Comparison of ENCODE assay signal across 1 cellular context in the genomic region with DNA sequence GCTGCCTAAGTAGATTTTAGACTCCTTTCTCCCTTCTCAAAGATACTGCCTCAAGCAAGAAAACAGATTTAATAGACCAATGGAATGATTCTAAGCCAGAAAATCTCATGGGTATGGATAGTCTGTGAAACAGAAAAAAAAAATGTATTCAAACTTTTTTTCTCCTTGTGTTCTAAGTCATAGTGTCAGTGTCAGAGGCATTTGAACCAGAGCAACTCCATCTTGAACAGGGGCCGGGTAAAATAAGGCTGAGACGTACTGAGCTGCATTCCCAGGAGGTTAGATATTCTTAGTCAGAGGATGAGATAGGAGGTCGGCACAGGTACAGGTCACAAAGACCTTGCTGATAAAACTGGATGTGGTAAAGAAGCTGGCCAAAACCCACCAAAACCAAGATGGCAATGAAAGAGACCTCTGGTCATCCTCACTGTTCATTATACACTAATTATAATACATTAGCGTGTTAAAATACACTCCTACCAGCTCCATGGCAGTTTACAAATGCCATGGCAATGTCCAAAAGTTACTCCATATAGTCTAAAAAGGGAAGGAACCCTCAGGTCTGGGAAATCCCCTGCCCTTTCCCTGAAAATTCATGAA.
TF ChIP-seq lines count a peak whose summit lies in the region.

No MANE protein-coding gene starts in this region.

TF ChIP-seq in K562, 482 proteins besides CTCF, POLR2A, EP300 and RAD21 (continued from another document and continues in another):
- TF ChIP-seq MGA (IDR thresholded peaks at IDR 0.05) (no peak), CXXC5 (CRISPR knock-in tag; IDR thresholded peaks at IDR 0.05) (peak; percentile 96), RBM17 (IDR thresholded peaks at IDR 0.05; ENCODE audit: borderline replicate concordance, low read depth, low read length) (no peak), ZNF57 (CRISPR knock-in tag; IDR thresholded peaks at IDR 0.05) (peak; percentile 59; the same call in 1 of the 2 replicates), FIP1L1 (IDR thresholded peaks at IDR 0.05; ENCODE audit: low read depth, low read length, poor library complexity, severe bottlenecking) (no peak), EWSR1 (IDR thresholded peaks at IDR 0.05; ENCODE audit: borderline replicate concordance, low read depth, partially characterized antibody) (no peak), ZNF76 (CRISPR knock-in tag; IDR thresholded peaks at IDR 0.05; ENCODE audit: borderline replicate concordance) (peak; percentile 97), PYGO2 (tag; IDR thresholded peaks at IDR 0.05) (peak; percentile 91), NFRKB (IDR thresholded peaks at IDR 0.05; ENCODE audit: low read depth) (no peak), ZNF551 (CRISPR knock-in tag; IDR thresholded peaks at IDR 0.05) (no peak), ZNF253 (CRISPR knock-in tag; conservative IDR thresholded peaks at IDR 0.05) (0 out of 2 replicates have a peak, but pooled peaks have one; percentile 60), NUFIP1 (IDR thresholded peaks at IDR 0.05; ENCODE audit: partially characterized antibody) (peak; percentile 63), RNF219 (CRISPR knock-in tag; IDR thresholded peaks at IDR 0.05) (peak; percentile 79; the same call in 1 of the 2 replicates), TAF15 (IDR thresholded peaks at IDR 0.05; ENCODE audit: low read depth, low read length) (no peak), CHCHD3 (CRISPR knock-in tag; IDR thresholded peaks at IDR 0.05) (no peak), DIDO1 (tag; IDR thresholded peaks at IDR 0.05; ENCODE audit: low read depth) (peak; percentile 47; the same call in 1 of the 2 replicates), STAT5A (IDR thresholded peaks at IDR 0.05; ENCODE audit: borderline replicate concordance, low read length) (no peak), NELFE (IDR thresholded peaks at IDR 0.05; ENCODE audit: insufficient read depth, insufficient read length) (no peak), ATF7 (IDR thresholded peaks at IDR 0.05) (no peak), HDAC2 (IDR thresholded peaks at IDR 0.05) (no peak), PTRF (tag; IDR thresholded peaks at IDR 0.05) (peak; percentile 97), DMBX1 (CRISPR knock-in tag; IDR thresholded peaks at IDR 0.05; ENCODE audit: borderline replicate concordance) (peak; percentile 100), SLC30A9 (CRISPR knock-in tag; IDR thresholded peaks at IDR 0.05) (0 out of 2 replicates have a peak, but pooled peaks have one; percentile 67), ZNF444 (CRISPR knock-in tag; IDR thresholded peaks at IDR 0.05) (peak; percentile 89), PHF8 (IDR thresholded peaks at IDR 0.05; ENCODE audit: borderline replicate concordance, low read length) (no peak)
- TF ChIP-seq, protein P1, sequence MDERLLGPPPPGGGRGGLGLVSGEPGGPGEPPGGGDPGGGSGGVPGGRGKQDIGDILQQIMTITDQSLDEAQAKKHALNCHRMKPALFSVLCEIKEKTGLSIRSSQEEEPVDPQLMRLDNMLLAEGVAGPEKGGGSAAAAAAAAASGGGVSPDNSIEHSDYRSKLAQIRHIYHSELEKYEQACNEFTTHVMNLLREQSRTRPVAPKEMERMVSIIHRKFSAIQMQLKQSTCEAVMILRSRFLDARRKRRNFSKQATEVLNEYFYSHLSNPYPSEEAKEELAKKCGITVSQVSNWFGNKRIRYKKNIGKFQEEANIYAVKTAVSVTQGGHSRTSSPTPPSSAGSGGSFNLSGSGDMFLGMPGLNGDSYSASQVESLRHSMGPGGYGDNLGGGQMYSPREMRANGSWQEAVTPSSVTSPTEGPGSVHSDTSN (CRISPR knock-in tag; IDR thresholded peaks at IDR 0.05; ENCODE audit: low read depth): no peak
- TF ChIP-seq, protein P1 (tag; conservative IDR thresholded peaks at IDR 0.05; ENCODE audit: low read depth): peak; percentile 54
- TF ChIP-seq, protein P2, sequence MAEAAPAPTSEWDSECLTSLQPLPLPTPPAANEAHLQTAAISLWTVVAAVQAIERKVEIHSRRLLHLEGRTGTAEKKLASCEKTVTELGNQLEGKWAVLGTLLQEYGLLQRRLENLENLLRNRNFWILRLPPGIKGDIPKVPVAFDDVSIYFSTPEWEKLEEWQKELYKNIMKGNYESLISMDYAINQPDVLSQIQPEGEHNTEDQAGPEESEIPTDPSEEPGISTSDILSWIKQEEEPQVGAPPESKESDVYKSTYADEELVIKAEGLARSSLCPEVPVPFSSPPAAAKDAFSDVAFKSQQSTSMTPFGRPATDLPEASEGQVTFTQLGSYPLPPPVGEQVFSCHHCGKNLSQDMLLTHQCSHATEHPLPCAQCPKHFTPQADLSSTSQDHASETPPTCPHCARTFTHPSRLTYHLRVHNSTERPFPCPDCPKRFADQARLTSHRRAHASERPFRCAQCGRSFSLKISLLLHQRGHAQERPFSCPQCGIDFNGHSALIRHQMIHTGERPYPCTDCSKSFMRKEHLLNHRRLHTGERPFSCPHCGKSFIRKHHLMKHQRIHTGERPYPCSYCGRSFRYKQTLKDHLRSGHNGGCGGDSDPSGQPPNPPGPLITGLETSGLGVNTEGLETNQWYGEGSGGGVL (CRISPR knock-in tag; IDR thresholded peaks at IDR 0.05): peak; percentile 90
- TF ChIP-seq, protein P3, sequence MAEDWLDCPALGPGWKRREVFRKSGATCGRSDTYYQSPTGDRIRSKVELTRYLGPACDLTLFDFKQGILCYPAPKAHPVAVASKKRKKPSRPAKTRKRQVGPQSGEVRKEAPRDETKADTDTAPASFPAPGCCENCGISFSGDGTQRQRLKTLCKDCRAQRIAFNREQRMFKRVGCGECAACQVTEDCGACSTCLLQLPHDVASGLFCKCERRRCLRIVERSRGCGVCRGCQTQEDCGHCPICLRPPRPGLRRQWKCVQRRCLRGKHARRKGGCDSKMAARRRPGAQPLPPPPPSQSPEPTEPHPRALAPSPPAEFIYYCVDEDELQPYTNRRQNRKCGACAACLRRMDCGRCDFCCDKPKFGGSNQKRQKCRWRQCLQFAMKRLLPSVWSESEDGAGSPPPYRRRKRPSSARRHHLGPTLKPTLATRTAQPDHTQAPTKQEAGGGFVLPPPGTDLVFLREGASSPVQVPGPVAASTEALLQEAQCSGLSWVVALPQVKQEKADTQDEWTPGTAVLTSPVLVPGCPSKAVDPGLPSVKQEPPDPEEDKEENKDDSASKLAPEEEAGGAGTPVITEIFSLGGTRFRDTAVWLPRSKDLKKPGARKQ (CRISPR knock-in tag; IDR thresholded peaks at IDR 0.05): 0 out of 2 replicates have a peak, but pooled peaks have one; percentile 7
- TF ChIP-seq, protein P4, sequence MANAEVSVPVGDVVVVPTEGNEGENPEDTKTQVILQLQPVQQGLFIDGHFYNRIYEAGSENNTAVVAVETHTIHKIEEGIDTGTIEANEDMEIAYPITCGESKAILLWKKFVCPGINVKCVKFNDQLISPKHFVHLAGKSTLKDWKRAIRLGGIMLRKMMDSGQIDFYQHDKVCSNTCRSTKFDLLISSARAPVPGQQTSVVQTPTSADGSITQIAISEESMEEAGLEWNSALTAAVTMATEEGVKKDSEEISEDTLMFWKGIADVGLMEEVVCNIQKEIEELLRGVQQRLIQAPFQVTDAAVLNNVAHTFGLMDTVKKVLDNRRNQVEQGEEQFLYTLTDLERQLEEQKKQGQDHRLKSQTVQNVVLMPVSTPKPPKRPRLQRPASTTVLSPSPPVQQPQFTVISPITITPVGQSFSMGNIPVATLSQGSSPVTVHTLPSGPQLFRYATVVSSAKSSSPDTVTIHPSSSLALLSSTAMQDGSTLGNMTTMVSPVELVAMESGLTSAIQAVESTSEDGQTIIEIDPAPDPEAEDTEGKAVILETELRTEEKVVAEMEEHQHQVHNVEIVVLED (CRISPR knock-in tag; IDR thresholded peaks at IDR 0.05): peak; percentile 64
- TF ChIP-seq, protein P5, sequence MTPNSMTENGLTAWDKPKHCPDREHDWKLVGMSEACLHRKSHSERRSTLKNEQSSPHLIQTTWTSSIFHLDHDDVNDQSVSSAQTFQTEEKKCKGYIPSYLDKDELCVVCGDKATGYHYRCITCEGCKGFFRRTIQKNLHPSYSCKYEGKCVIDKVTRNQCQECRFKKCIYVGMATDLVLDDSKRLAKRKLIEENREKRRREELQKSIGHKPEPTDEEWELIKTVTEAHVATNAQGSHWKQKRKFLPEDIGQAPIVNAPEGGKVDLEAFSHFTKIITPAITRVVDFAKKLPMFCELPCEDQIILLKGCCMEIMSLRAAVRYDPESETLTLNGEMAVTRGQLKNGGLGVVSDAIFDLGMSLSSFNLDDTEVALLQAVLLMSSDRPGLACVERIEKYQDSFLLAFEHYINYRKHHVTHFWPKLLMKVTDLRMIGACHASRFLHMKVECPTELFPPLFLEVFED (CRISPR knock-in tag; conservative IDR thresholded peaks at IDR 0.05): 0 out of 2 replicates have a peak, but pooled peaks have one; percentile 52
